Comparison of ENCODE assay signal across 8 cellular contexts in the genomic region with DNA sequence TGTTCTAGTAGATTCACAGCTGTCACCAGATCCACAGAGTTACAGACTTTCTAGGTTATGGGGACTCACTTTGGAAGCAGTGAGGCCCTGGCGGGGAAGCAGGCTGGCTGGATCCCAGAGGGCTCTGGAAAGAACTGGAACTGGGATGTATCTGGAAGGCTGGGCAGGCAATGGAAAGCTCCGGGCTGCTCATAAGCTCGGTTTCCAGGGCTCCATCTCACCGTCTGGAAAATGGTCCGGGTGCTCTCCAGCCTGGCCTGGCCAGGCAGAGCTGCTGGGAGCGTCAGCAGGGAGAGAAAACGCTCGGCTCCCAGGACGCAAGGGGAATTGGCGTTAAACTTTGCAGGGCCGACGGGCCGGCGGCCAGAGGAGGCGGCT. TPM values are rescaled to one million over a fixed set of nuclear protein-coding genes. Genes with fewer than 3 reads are reported as not detected.
DNase-seq lines count a peak whose midpoint lies in the region; ATAC-seq and TF ChIP-seq lines count a peak whose summit lies in the region.
"Had no signal": no experiment of that assay in that cellular context is flagged by ENCODE, and none has a peak within 500 bp of the region (broad histone marks: within the 10 kb centered on the region; RNA-seq: fewer than 3 reads in every experiment).

No MANE protein-coding gene starts in this region.

- H3K36me3 ChIP-seq in HEK293 (ENCODE audit: control insufficient read depth in 2 of 2, insufficient read depth in 1 of 2, low read length in 2 of 2) (no peaks in the 10 kb centered on the region), skeletal muscle satellite cell (ENCODE audit: insufficient read depth, low read length) (no peaks in the 10 kb centered on the region)

- DNase-seq in activated B cell treated with CpG ODN at 0.5 μM for 24 hours (no peak), immature natural killer cell (no peak), D341Med (ENCODE audit: low spot score) (no peak), LoVo (ENCODE audit: low spot score) (no peak)
- DNase-seq: activated CD4-positive, alpha-beta T cell treated with anti-CD3 and anti-CD28 coated beads, Interleukin-2, amount 50 U/mL, for 4 hours had no signal

- no peak for TF ChIP-seq CTCF in HEK293 (tag by site-specific recombination; IDR thresholded peaks at IDR 0.05)
- TF ChIP-seq CTCF in activated B cell treated with CpG ODN at 0.5 μM for 24 hours (IDR thresholded peaks at IDR 0.05): no peak

- H3K27ac Mint-ChIP-seq in activated B cell treated with CpG ODN at 0.5 μM for 24 hours (no peak overlapping the region), immature natural killer cell (no peak overlapping the region)

- H3K4me1 Mint-ChIP-seq in activated B cell treated with CpG ODN at 0.5 μM for 24 hours: peaks cover 15% of the 10 kb centered on the region
- peaks cover 5 to 6% of the 10 kb centered on the region in 2 donors for H3K4me1 Mint-ChIP-seq in immature natural killer cell

- peak overlapping the region; percentile 62 for H3K4me2 ChIP-seq in skeletal muscle satellite cell (ENCODE audit: low read length)

- H3K4me3 ChIP-seq in HEK293 (ENCODE audit: low read depth, low read length) (no peak overlapping the region; the same call in none of the 2 replicates), skeletal muscle satellite cell (ENCODE audit: low read length) (no peak overlapping the region)

- H3K4me3 Mint-ChIP-seq in activated B cell treated with CpG ODN at 0.5 μM for 24 hours (peak overlapping the region; percentile 67), immature natural killer cell (peak overlapping the region in 4 of 5 donors; percentile 5 to 64 (median 44))

- H3K9me3 ChIP-seq in HEK293 (ENCODE audit: control insufficient read depth, insufficient read depth, low read depth, low read length): no peaks in the 10 kb centered on the region
- no peaks in the 10 kb centered on the region for H3K9me3 ChIP-seq in skeletal muscle satellite cell (replicated peaks; ENCODE audit: low read length)

- CTCF ChIA-PET in HEK293 (lab: Yijun Ruan, JAX) (interaction anchor here (0.9 kb wide), 1 partner anchor 9 kb away, joined by 3 read pairs; no protein-coding TSS in a partner anchor), activated B cell treated with CpG ODN at 0.5 μM for 24 hours (lab: Charles Lee) (no interaction called here)

- no peak overlapping the region for H3K27ac ChIP-seq in HEK293 (ENCODE audit: extremely low read depth, low read depth, low read length)

- H3K4me1 ChIP-seq in HEK293 (ENCODE audit: control insufficient read depth, insufficient read depth, low read length): 0 out of 2 replicates have a peak, but pooled peaks cover 3% of the 10 kb centered on the region
- peaks cover 6% of the 10 kb centered on the region for H3K4me1 ChIP-seq in skeletal muscle satellite cell (ENCODE audit: control insufficient read depth, insufficient read depth, low read length)

- H3K36me3 Mint-ChIP-seq in activated B cell treated with CpG ODN at 0.5 μM for 24 hours (ENCODE audit: low read depth) (no peaks in the 10 kb centered on the region), immature natural killer cell (no peaks in the 10 kb centered on the region)

- peaks cover 80% of the 10 kb centered on the region for H3K27me3 ChIP-seq in skeletal muscle satellite cell (ENCODE audit: control insufficient read depth, insufficient read depth, low read length)

- H3K9ac ChIP-seq in skeletal muscle satellite cell (ENCODE audit: low read depth, low read length): no peak overlapping the region

- H3K27me3 Mint-ChIP-seq in activated B cell treated with CpG ODN at 0.5 μM for 24 hours (peaks cover 67% of the 10 kb centered on the region), immature natural killer cell (ENCODE audit: low read depth in 3 of 3) (peaks cover 25 to 32% (median 29%) of the 10 kb centered on the region in 3 donors)

- POLR2A ChIA-PET in HEK293 (lab: Yijun Ruan, JAX): no interaction called here
- POLR2A ChIA-PET in activated B cell treated with CpG ODN at 0.5 μM for 24 hours (lab: Charles Lee): no interaction called here

- ATAC-seq in activated B cell treated with CpG ODN at 0.5 μM for 24 hours (ENCODE audit: low read depth): no peak
- ATAC-seq in GM18858 (IDR thresholded peaks at IDR 0.05; ENCODE audit: unreplicated experiment): no peak

- H3K9me3 Mint-ChIP-seq in activated B cell treated with CpG ODN at 0.5 μM for 24 hours: no peaks in the 10 kb centered on the region
- peaks cover 0 to 6% (median 0%) of the 10 kb centered on the region in 6 donors for H3K9me3 Mint-ChIP-seq in immature natural killer cell

- intact Hi-C loops in activated B cell treated with CpG ODN at 0.5 μM for 24 hours (cut with micrococcal nuclease): no loop called here

TF ChIP-seq in HEK293, 187 proteins besides CTCF, POLR2A, EP300 and RAD21:
- TF ChIP-seq ZNF701 (tag by site-specific recombination; IDR thresholded peaks at IDR 0.05): no peak
- TF ChIP-seq GFI1B (tag by site-specific recombination; IDR thresholded peaks at IDR 0.05): no peak
- 0 out of 2 replicates have a peak, but pooled peaks have one; percentile 6 for TF ChIP-seq ZNF777 (tag by site-specific recombination; IDR thresholded peaks at IDR 0.05; ENCODE audit: borderline replicate concordance)
- TF ChIP-seq, protein P1, sequence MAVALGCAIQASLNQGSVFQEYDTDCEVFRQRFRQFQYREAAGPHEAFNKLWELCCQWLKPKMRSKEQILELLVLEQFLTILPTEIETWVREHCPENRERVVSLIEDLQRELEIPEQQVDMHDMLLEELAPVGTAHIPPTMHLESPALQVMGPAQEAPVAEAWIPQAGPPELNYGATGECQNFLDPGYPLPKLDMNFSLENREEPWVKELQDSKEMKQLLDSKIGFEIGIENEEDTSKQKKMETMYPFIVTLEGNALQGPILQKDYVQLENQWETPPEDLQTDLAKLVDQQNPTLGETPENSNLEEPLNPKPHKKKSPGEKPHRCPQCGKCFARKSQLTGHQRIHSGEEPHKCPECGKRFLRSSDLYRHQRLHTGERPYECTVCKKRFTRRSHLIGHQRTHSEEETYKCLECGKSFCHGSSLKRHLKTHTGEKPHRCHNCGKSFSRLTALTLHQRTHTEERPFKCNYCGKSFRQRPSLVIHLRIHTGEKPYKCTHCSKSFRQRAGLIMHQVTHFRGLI (tag by site-specific recombination; IDR thresholded peaks at IDR 0.05): no peak
- TF ChIP-seq SP7 (tag by site-specific recombination; IDR thresholded peaks at IDR 0.05): no peak
- no peak for TF ChIP-seq OVOL3 (tag by site-specific recombination; IDR thresholded peaks at IDR 0.05)
TF ChIP-seq in HEK293: peak in this region for 1.

RNA-seq across cellular contexts. Expression of a gene that starts 0.3 kb away (rescaled TPM):
- total RNA-seq in activated B cell treated with CpG ODN at 0.5 μM for 24 hours: not detected in 2 replicates
- polyA plus RNA-seq in immature natural killer cell: 1 to 10 TPM in 1 of 3 donors, under 1 TPM in 1, not detected in 1; 0.20 to 1.7 TPM
- total RNA-seq in skeletal muscle satellite cell (2012; rRNA removed): not detected in 2 replicates
